In the genomic region with DNA sequence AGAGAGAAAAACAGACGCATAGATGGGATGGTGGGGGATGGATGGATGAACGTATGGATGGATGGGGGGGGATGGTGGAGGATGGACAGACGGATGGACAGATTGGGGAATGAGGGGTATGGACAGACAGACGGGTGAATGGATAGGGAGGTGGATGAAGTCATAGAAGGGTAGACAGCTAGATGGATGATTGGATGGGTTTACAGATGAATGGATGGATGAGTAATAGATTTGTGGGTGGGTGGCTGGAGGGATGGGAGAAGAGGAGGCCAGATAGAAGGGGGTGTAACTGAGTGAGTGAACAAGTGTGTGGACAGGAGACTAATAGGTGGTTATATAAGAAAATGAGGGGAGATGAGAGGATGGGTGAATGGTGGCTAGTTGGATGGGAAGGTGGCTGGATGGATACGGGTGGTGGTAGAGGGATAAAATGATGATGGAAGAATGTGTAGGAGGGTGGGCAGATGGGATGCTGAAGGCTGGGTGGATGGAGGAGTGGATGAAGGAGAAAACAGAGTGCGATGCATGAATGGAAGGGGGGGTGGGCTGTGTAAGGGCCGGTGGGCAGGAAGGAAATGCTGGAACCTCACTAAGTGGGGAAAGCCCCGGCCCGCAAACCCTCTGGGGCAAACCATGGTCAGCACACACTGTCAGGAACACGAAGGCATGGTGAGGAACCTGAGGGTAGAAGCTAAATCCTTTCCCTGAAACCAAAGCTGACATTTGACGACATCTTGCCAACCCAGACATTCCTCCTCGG, we compare ENCODE assay signal across 17 cellular contexts. TPM values are rescaled to one million over a fixed set of nuclear protein-coding genes. Genes with fewer than 3 reads are reported as not detected.
A peak's percentile ranks its signal among the peaks of the same experiment; 100 is the strongest.
DNase-seq lines count a peak whose midpoint lies in the region; ATAC-seq, FAIRE-seq and TF ChIP-seq lines count a peak whose summit lies in the region.
"Had no signal": no experiment of that assay in that cellular context is flagged by ENCODE, and none has a peak within 500 bp of the region (broad histone marks: within the 10 kb centered on the region; RNA-seq: fewer than 3 reads in every experiment).

No MANE protein-coding gene starts in this region.

- FAIRE-seq in endothelial cell of umbilical vein (lab: Jason Lieb, UNC): no peak
- FAIRE-seq: H54 had no signal

- H3K9me1 ChIP-seq in endothelial cell of umbilical vein (replicated peaks; ENCODE audit: control insufficient read depth, extremely low read depth, insufficient read depth, low read length): no peaks in the 10 kb centered on the region

- H3K4me3 ChIP-seq in endothelial cell of umbilical vein (replicated peaks in 1 of 3; ENCODE audit: insufficient read depth in 1 of 3, low read depth in 1 of 3, low read length in 3 of 3): no peak overlapping the region
- peak overlapping the region; percentile 62 for H3K4me3 ChIP-seq in trophoblast cell (ENCODE audit: low read depth, low read length)
- H3K4me3 ChIP-seq in upper lobe of right lung: no peak overlapping the region
- no peak overlapping the region for H3K4me3 ChIP-seq in dorsolateral prefrontal cortex

- CTCF ChIA-PET in endothelial cell of umbilical vein (lab: Charles Lee): interaction anchor here (1.0 kb wide), 1 partner anchor 18 kb away, joined by 8 read pairs; no protein-coding TSS in a partner anchor

- TSS peak; percentile 14 for BruUV-seq in endothelial cell of umbilical vein (replicated peaks; lab: Mats Ljungman, UMichigan)

- no peak overlapping the region for H4K91ac ChIP-seq in trophoblast cell (ENCODE audit: low read depth, low read length)

- no peak overlapping the region for H3K9ac ChIP-seq in endothelial cell of umbilical vein (replicated peaks; ENCODE audit: extremely low read depth, insufficient read depth, low read length)
- no peak overlapping the region for H3K9ac ChIP-seq in trophoblast cell (ENCODE audit: low read length)

- no peak for ATAC-seq in upper lobe of right lung
- ATAC-seq: left lobe of liver; natural killer cell treated with Interleukin-12 subunit alpha and Interleukin-12 subunit beta and Interleukin-15 and Interleukin-18, amount 100 ng/mL, for 72 hours had no signal

- WGBS in trophoblast cell (ENCODE audit: extremely low coverage, insufficient coverage, insufficient read length): 100% methylated on average over 4 of the region's 12 CpGs

- H3K27ac ChIP-seq in endothelial cell of umbilical vein (ENCODE audit: insufficient read depth, low read depth, low read length): no peak overlapping the region
- no peak overlapping the region for H3K27ac ChIP-seq in trophoblast cell (ENCODE audit: low read depth, low read length)
- H3K27ac ChIP-seq in upper lobe of right lung: peak overlapping the region; percentile 82
- peak overlapping the region in 2 of 59 donors; percentile 9 to 70 for H3K27ac ChIP-seq in dorsolateral prefrontal cortex

- H3K4me2 ChIP-seq in endothelial cell of umbilical vein (ENCODE audit: insufficient read depth, low read length): no peak overlapping the region
- no peak overlapping the region for H3K4me2 ChIP-seq in trophoblast cell (ENCODE audit: low read length)

- H3K9me3 ChIP-seq in endothelial cell of umbilical vein (replicated peaks; ENCODE audit: control insufficient read depth, insufficient read depth, low read length): no peaks in the 10 kb centered on the region
- peaks cover 2% of the 10 kb centered on the region for H3K9me3 ChIP-seq in trophoblast cell (ENCODE audit: insufficient read depth, low read depth, low read length)
- no peaks in the 10 kb centered on the region for H3K9me3 ChIP-seq in upper lobe of right lung

- DNase-seq in NCI-H226 (peak; percentile 20), endothelial cell of umbilical vein (ENCODE audit: low read depth, low spot score) (no peak), trophoblast cell (no peak), upper lobe of right lung (no peak), dorsolateral prefrontal cortex (no peak), globus pallidus (ENCODE audit: low spot score) (no peak)
- DNase-seq in activated CD4-positive, CD25-positive, alpha-beta regulatory T cell (lab: John Stamatoyannopoulos, UW): no peak
- DNase-seq: activated CD4-positive, alpha-beta T cell treated with anti-CD3 and anti-CD28 coated beads, Interleukin-2, amount 50 U/mL, for 1 hour; activated effector memory CD4-positive, alpha-beta T cell treated with anti-CD3 and anti-CD28 coated beads, Interleukin-2, amount 50 U/mL, for 16 hours; DND-41; erythroblast; Kasumi-1; NCI-H1092 treated with DMSO at 0.1 percent for 48 hours; NCI-H2029 had no signal

- TF ChIP-seq CTCF in endothelial cell of umbilical vein (IDR thresholded peaks at IDR 0.05; ENCODE audit: extremely low read depth in 1 of 2, insufficient read depth in 1 of 2, low read depth in 1 of 2, low read length in 2 of 2) (no peak), upper lobe of right lung (IDR thresholded peaks at IDR 0.05) (no peak), dorsolateral prefrontal cortex (IDR thresholded peaks at IDR 0.05 in 54 of 56, conservative IDR thresholded peaks at IDR 0.05 in 2 of 56; ENCODE audit: low read depth in 1 of 56, partially characterized antibody in 56 of 56) (no peak)

- no peak overlapping the region for H2BK12ac ChIP-seq in trophoblast cell (ENCODE audit: low read length)

- H4K8ac ChIP-seq in trophoblast cell (ENCODE audit: low read depth, low read length): no peak overlapping the region

- dilution Hi-C loops in endothelial cell of umbilical vein (cut with MboI; ENCODE audit: extremely low pct_ligation_motif_present, low sequenced_read_pairs): no loop called here

- no peaks in the 10 kb centered on the region for H3K27me3 ChIP-seq in endothelial cell of umbilical vein (ENCODE audit: control insufficient read depth in 2 of 2, insufficient read depth in 2 of 2, low read length in 2 of 2)
- H3K27me3 ChIP-seq in trophoblast cell (ENCODE audit: insufficient read depth, low read length): no peaks in the 10 kb centered on the region
- H3K27me3 ChIP-seq in upper lobe of right lung: no peaks in the 10 kb centered on the region
- H3K27me3 ChIP-seq in dorsolateral prefrontal cortex: no peaks in the 10 kb centered on the region

- no peaks in the 10 kb centered on the region for H3K79me1 ChIP-seq in trophoblast cell (ENCODE audit: low read length)

- H4K20me1 ChIP-seq in endothelial cell of umbilical vein (replicated peaks; ENCODE audit: control insufficient read depth, extremely low read depth, insufficient read depth, low read length): no peaks in the 10 kb centered on the region

- H3K23ac ChIP-seq in trophoblast cell (ENCODE audit: low read length): no peak overlapping the region

- no peak overlapping the region for H2BK120ac ChIP-seq in trophoblast cell (ENCODE audit: insufficient read depth, low read length, poor library complexity)

- H3K36me3 ChIP-seq in endothelial cell of umbilical vein (ENCODE audit: control insufficient read depth in 2 of 2, extremely low read depth in 1 of 2, insufficient read depth in 2 of 2, low read length in 2 of 2) (no peaks in the 10 kb centered on the region), trophoblast cell (ENCODE audit: control insufficient read depth in 1 of 2, insufficient read depth in 2 of 2, low read length in 2 of 2) (no peaks in the 10 kb centered on the region), upper lobe of right lung (no peaks in the 10 kb centered on the region)

- H3K18ac ChIP-seq in trophoblast cell (ENCODE audit: low read length): no peak overlapping the region

- no peak overlapping the region for H3K14ac ChIP-seq in trophoblast cell (ENCODE audit: low read length)

- H4K12ac ChIP-seq in trophoblast cell (ENCODE audit: low read depth, low read length): no peak overlapping the region

- no peak overlapping the region for H2AK5ac ChIP-seq in trophoblast cell (ENCODE audit: low read length)

- no peak overlapping the region for H2BK5ac ChIP-seq in trophoblast cell (ENCODE audit: low read depth, low read length, poor library complexity)

- H2AFZ ChIP-seq in endothelial cell of umbilical vein (ENCODE audit: low read depth, low read length) (no peak overlapping the region), trophoblast cell (ENCODE audit: insufficient read depth, low read length, poor library complexity) (no peak overlapping the region)

- intact Hi-C loops in endothelial cell of umbilical vein (cut with micrococcal nuclease): loop anchor here (2.0 kb wide), 1 partner anchor 20 kb away; no protein-coding TSS in a partner anchor
- intact Hi-C loops in upper lobe of right lung (cut with DNase I): no loop called here
- intact Hi-C loops in dorsolateral prefrontal cortex (cut with DNase I): no loop called here

- H3K79me2 ChIP-seq in endothelial cell of umbilical vein (ENCODE audit: control insufficient read depth, insufficient read depth, low read length) (no peaks in the 10 kb centered on the region), trophoblast cell (ENCODE audit: control insufficient read depth, insufficient read depth, low read length, poor library complexity) (no peaks in the 10 kb centered on the region)

- TF ChIP-seq POLR2A in endothelial cell of umbilical vein (IDR thresholded peaks at IDR 0.05; ENCODE audit: low read depth, low read length): no peak

- no peak overlapping the region for H3K4ac ChIP-seq in trophoblast cell (ENCODE audit: low read depth, low read length)

- POLR2A ChIA-PET in endothelial cell of umbilical vein (lab: Charles Lee): no interaction called here

- H3K4me1 ChIP-seq in endothelial cell of umbilical vein (ENCODE audit: control insufficient read depth, extremely low read depth, insufficient read depth, low read length) (peaks cover 16% of the 10 kb centered on the region), trophoblast cell (ENCODE audit: control insufficient read depth in 1 of 2, insufficient read depth in 2 of 2, low read length in 2 of 2) (peaks cover 0 to 2% of the 10 kb centered on the region in 2 experiments), upper lobe of right lung (peaks cover 25% of the 10 kb centered on the region)

RNA-seq across cellular contexts. Expression of a gene that starts 21.6 kb away (rescaled TPM):
- total RNA-seq in endothelial cell of umbilical vein (105 and 109 TPM in 2 replicates), upper lobe of right lung (25.4 TPM), dorsolateral prefrontal cortex (10 to 100 TPM; 14.8 to 57.2 (median 32.4) TPM)
- 81.3 and 83.6 TPM in 2 replicates for polyA plus RNA-seq in endothelial cell of umbilical vein
- 30.5 and 49.1 TPM in 2 replicates for polyA plus RNA-seq in endothelial cell of umbilical vein (2011; cell fraction: cytosol; rRNA removed)
- polyA plus RNA-seq in endothelial cell of umbilical vein (2011; cell fraction: nucleus; rRNA removed): 288 and 295 TPM in 2 replicates
- polyA plus RNA-seq in endothelial cell of umbilical vein (2012): 22.8 and 27.5 TPM in 2 replicates
- 43.0 and 52.9 TPM in 2 replicates for polyA minus RNA-seq in endothelial cell of umbilical vein
- polyA minus RNA-seq in endothelial cell of umbilical vein (2011; cell fraction: cytosol; rRNA and poly(A)+ RNA removed): 1.7 TPM
- polyA minus RNA-seq in endothelial cell of umbilical vein (2011; cell fraction: nucleus; rRNA and poly(A)+ RNA removed): 58.2 and 105 TPM in 2 replicates
- polyA plus RNA-seq in trophoblast cell (2013): 5.7 and 5.9 TPM in 2 replicates

RNA-seq across cellular contexts. Expression of a gene that starts 25.9 kb away (rescaled TPM):
- total RNA-seq in endothelial cell of umbilical vein (33.2 and 40.0 TPM in 2 replicates), upper lobe of right lung (37.8 TPM), dorsolateral prefrontal cortex (10 to 100 TPM; 45.5 to 81.1 (median 59.7) TPM)
- polyA plus RNA-seq in endothelial cell of umbilical vein: 49.3 and 59.5 TPM in 2 replicates
- 34.3 and 36.5 TPM in 2 replicates for polyA plus RNA-seq in endothelial cell of umbilical vein (2011; cell fraction: cytosol; rRNA removed)
- 48.4 and 53.3 TPM in 2 replicates for polyA plus RNA-seq in endothelial cell of umbilical vein (2011; cell fraction: nucleus; rRNA removed)
- 20.4 and 20.9 TPM in 2 replicates for polyA plus RNA-seq in endothelial cell of umbilical vein (2012)
- 82.2 and 90.8 TPM in 2 replicates for polyA minus RNA-seq in endothelial cell of umbilical vein
- polyA minus RNA-seq in endothelial cell of umbilical vein (2011; cell fraction: cytosol; rRNA and poly(A)+ RNA removed): 10.1 TPM
- 22.9 and 23.8 TPM in 2 replicates for polyA minus RNA-seq in endothelial cell of umbilical vein (2011; cell fraction: nucleus; rRNA and poly(A)+ RNA removed)
- 13.5 and 14.9 TPM in 2 replicates for polyA plus RNA-seq in trophoblast cell (2013)

RNA-seq across cellular contexts. Expression of a gene that starts 53.4 kb away (rescaled TPM):
- total RNA-seq in endothelial cell of umbilical vein (211 and 245 TPM in 2 replicates), upper lobe of right lung (40.7 TPM), dorsolateral prefrontal cortex (10 to 100 TPM; 24.8 to 48.9 (median 32.2) TPM)
- 440 and 511 TPM in 2 replicates for polyA plus RNA-seq in endothelial cell of umbilical vein
- polyA plus RNA-seq in endothelial cell of umbilical vein (2011; cell fraction: cytosol; rRNA removed): 259 and 341 TPM in 2 replicates
- polyA plus RNA-seq in endothelial cell of umbilical vein (2011; cell fraction: nucleus; rRNA removed): 576 and 663 TPM in 2 replicates
- 102 and 113 TPM in 2 replicates for polyA plus RNA-seq in endothelial cell of umbilical vein (2012)
- 102 and 126 TPM in 2 replicates for polyA minus RNA-seq in endothelial cell of umbilical vein
- polyA minus RNA-seq in endothelial cell of umbilical vein (2011; cell fraction: cytosol; rRNA and poly(A)+ RNA removed): 25.2 TPM
- polyA minus RNA-seq in endothelial cell of umbilical vein (2011; cell fraction: nucleus; rRNA and poly(A)+ RNA removed): 91.1 and 144 TPM in 2 replicates
- polyA plus RNA-seq in trophoblast cell (2013): 2.2 and 2.6 TPM in 2 replicates

RNA-seq across cellular contexts. Expression of a gene that starts 53.5 kb away (rescaled TPM):
- total RNA-seq in endothelial cell of umbilical vein (221 and 246 TPM in 2 replicates), upper lobe of right lung (175 TPM), dorsolateral prefrontal cortex (100 to 1,000 TPM in 87 of 120 experiments, 10 to 100 TPM in 33; 72.4 to 193 (median 113) TPM)
- 537 and 579 TPM in 2 replicates for polyA plus RNA-seq in endothelial cell of umbilical vein
- 320 and 379 TPM in 2 replicates for polyA plus RNA-seq in endothelial cell of umbilical vein (2011; cell fraction: cytosol; rRNA removed)
- 183 and 186 TPM in 2 replicates for polyA plus RNA-seq in endothelial cell of umbilical vein (2011; cell fraction: nucleus; rRNA removed)
- 145 and 199 TPM in 2 replicates for polyA plus RNA-seq in endothelial cell of umbilical vein (2012)
- polyA minus RNA-seq in endothelial cell of umbilical vein: 206 and 246 TPM in 2 replicates
- polyA minus RNA-seq in endothelial cell of umbilical vein (2011; cell fraction: cytosol; rRNA and poly(A)+ RNA removed): 31.5 TPM
- 38.0 and 46.4 TPM in 2 replicates for polyA minus RNA-seq in endothelial cell of umbilical vein (2011; cell fraction: nucleus; rRNA and poly(A)+ RNA removed)
- polyA plus RNA-seq in trophoblast cell (2013): 16.0 and 18.0 TPM in 2 replicates
